15 cellular contexts compared by ENCODE assay signal in the genomic region with DNA sequence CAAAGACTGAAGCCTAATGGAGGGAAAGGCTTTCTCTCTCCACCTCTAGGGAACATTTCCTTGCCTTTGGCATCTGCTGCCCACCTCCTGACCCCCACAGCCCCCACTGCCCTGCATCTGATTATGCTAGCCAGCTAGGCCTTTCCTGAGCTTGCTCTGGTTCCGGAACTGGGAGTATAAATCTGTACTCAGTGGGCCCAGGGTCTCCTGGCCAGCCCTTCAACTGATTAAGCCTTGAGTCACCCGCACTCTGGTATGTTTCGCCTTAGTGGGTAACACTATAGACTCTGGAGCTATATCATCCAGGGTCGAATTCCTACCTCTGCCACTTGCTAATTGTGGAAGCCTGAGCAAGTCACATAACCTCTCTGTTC. TPM values are rescaled to one million over a fixed set of nuclear protein-coding genes. Genes with fewer than 3 reads are reported as not detected.
DNase-seq lines count a peak whose midpoint lies in the region; TF ChIP-seq lines count a peak whose summit lies in the region.
"Had no signal": no experiment of that assay in that cellular context is flagged by ENCODE, and none has a peak within 500 bp of the region (broad histone marks: within the 10 kb centered on the region; RNA-seq: fewer than 3 reads in every experiment).

No MANE protein-coding gene starts in this region.

- 68% methylated on average over 3 of the region's 4 CpGs for WGBS in SK-N-SH (ENCODE audit: low lambda C conversion rate)
- WGBS in iPS DF 6.9 (ENCODE audit: insufficient coverage, insufficient read length): no CpG with 5 or more reads among the region's 4 CpGs

- TF ChIP-seq RAD21 in SK-N-SH (IDR thresholded peaks at IDR 0.05; ENCODE audit: low read length): no peak

- peak overlapping the region; percentile 17; the same call in 1 of the 2 replicates for H2AFZ ChIP-seq in SK-N-SH (ENCODE audit: low read depth)

- H4K20me1 ChIP-seq in SK-N-SH (ENCODE audit: insufficient read depth): no peaks in the 10 kb centered on the region

- peak; percentile 19 for DNase-seq in H7
- no peak for DNase-seq in SK-N-SH
- DNase-seq in iPS DF 6.9 (ENCODE audit: low read depth, low spot score): no peak
- DNase-seq in retinal pigment epithelial cell (ENCODE audit: low read depth): peak; percentile 46
- DNase-seq in COLO668 (lab: John Stamatoyannopoulos, UW; ENCODE audit: unreplicated experiment): no peak
- no peak for DNase-seq in dermis blood vessel endothelial cell
- no peak for DNase-seq in G401 (ENCODE audit: low spot score)
- no peak for DNase-seq in SW 1271 (lab: John Stamatoyannopoulos, UW)
- DNase-seq: aorta; kidney; NCI-H748 treated with DMSO at 0.1 percent for 48 hours; occipital lobe; SIG-M5; stimulated activated CD4-positive, alpha-beta T cell treated with anti-CD3 and anti-CD28 coated beads, Interleukin-2, amount 100 ng/mL, for 24 hours; stimulated activated naive B cell treated with anti-CD40 and anti-IgM and Interleukin-4, amounts not matched to agents 10 μg/mL and 1 μg/mL and 100 μg/mL, for 72 hours had no signal

- no peaks in the 10 kb centered on the region for H3K9me2 ChIP-seq in SK-N-SH

- H3K4me2 ChIP-seq in SK-N-SH: 0 out of 2 replicates have a peak overlapping the region, but pooled peaks have one; percentile 22

- CTCF ChIA-PET in SK-N-SH (lab: Yijun Ruan, JAX): interaction anchor here (3.9 kb wide), 1 partner anchor 10 kb away, joined by 25 read pairs; no protein-coding TSS in a partner anchor

- H3K4me3 ChIP-seq in H7 (ENCODE audit: insufficient read depth, low read depth, low read length) (no peak overlapping the region), SK-N-SH (ENCODE audit: low read depth in 2 of 2, low read length in 1 of 2) (no peak overlapping the region), iPS DF 6.9 (ENCODE audit: low read length) (no peak overlapping the region), retinal pigment epithelial cell (ENCODE audit: low read length) (no peak overlapping the region)

- POLR2A ChIA-PET in SK-N-SH (lab: Yijun Ruan, JAX): no interaction called here

- peak overlapping the region; percentile 1; the same call in 1 of the 2 replicates for H3K9ac ChIP-seq in SK-N-SH

- H3F3A ChIP-seq in SK-N-SH (replicated peaks; ENCODE audit: insufficient read depth): peaks cover 10% of the 10 kb centered on the region

- no peaks in the 10 kb centered on the region for H3K79me2 ChIP-seq in SK-N-SH (ENCODE audit: insufficient read depth)

- H3K9me3 ChIP-seq in SK-N-SH: no peaks in the 10 kb centered on the region
- no peaks in the 10 kb centered on the region for H3K9me3 ChIP-seq in iPS DF 6.9 (ENCODE audit: control insufficient read depth, insufficient read depth, low read length)

- TF ChIP-seq CTCF in SK-N-SH (IDR thresholded peaks at IDR 0.05): no peak
- no peak for TF ChIP-seq CTCF in retinal pigment epithelial cell (conservative IDR thresholded peaks at IDR 0.05; ENCODE audit: low read depth, low read length)

- peak overlapping the region; percentile 39 to 43; a peak in 3 of 4 replicates for H3K27ac ChIP-seq in SK-N-SH (ENCODE audit: low read depth in 2 of 2, low read length in 1 of 2)
- H3K27ac ChIP-seq in iPS DF 6.9 (ENCODE audit: low read length): peak overlapping the region; percentile 96

- no peak for TF ChIP-seq EP300 in SK-N-SH (IDR thresholded peaks at IDR 0.05; ENCODE audit: borderline replicate concordance in 1 of 2, low read depth in 1 of 2, low read length in 1 of 2)

- in situ Hi-C loops in G401 (cut with HindIII; ENCODE audit: low sequenced_read_pairs): loop anchor here (5.0 kb wide), 1 partner anchor 56 kb away; no protein-coding TSS in a partner anchor

- H3K36me3 ChIP-seq in H7 (replicated peaks; ENCODE audit: control insufficient read depth, insufficient read depth, low read length): no peaks in the 10 kb centered on the region
- no peaks in the 10 kb centered on the region for H3K36me3 ChIP-seq in SK-N-SH (replicated peaks in 1 of 2; ENCODE audit: control insufficient read depth in 1 of 2, insufficient read depth in 2 of 2, low read length in 1 of 2)
- no peaks in the 10 kb centered on the region for H3K36me3 ChIP-seq in iPS DF 6.9 (ENCODE audit: control insufficient read depth, insufficient read depth, low read length)

- peaks cover 0 to 27% of the 10 kb centered on the region in 2 experiments; a peak in 2 of 4 replicates for H3K4me1 ChIP-seq in SK-N-SH (ENCODE audit: control insufficient read depth in 1 of 2, insufficient read depth in 2 of 2, low read depth in 1 of 2, low read length in 1 of 2)
- H3K4me1 ChIP-seq in iPS DF 6.9 (ENCODE audit: control insufficient read depth, insufficient read depth, low read length): peaks cover 10% of the 10 kb centered on the region

- H3K27me3 ChIP-seq in H7 (ENCODE audit: control insufficient read depth, insufficient read depth, low read length) (no peaks in the 10 kb centered on the region), SK-N-SH (ENCODE audit: insufficient read depth) (no peaks in the 10 kb centered on the region), iPS DF 6.9 (ENCODE audit: control insufficient read depth, insufficient read depth, low read length) (no peaks in the 10 kb centered on the region)

TF ChIP-seq in SK-N-SH, 30 proteins besides CTCF, POLR2A, EP300 and RAD21:
- TF ChIP-seq SMC3 (IDR thresholded peaks at IDR 0.05; ENCODE audit: low read depth, low read length) (no peak), POLR2AphosphoS5 (IDR thresholded peaks at IDR 0.05; ENCODE audit: low read depth, low read length) (no peak), GABPA (IDR thresholded peaks at IDR 0.05; ENCODE audit: low read depth) (no peak), EZH2phosphoT487 (IDR thresholded peaks at IDR 0.05; ENCODE audit: borderline replicate concordance, low read depth) (no peak), NRF1 (IDR thresholded peaks at IDR 0.05; ENCODE audit: low read depth, low read length) (no peak), FOSL2 (IDR thresholded peaks at IDR 0.05; ENCODE audit: borderline replicate concordance, low read depth) (0 out of 2 replicates have a peak, but pooled peaks have one; percentile 13)
- TF ChIP-seq, protein P1, sequence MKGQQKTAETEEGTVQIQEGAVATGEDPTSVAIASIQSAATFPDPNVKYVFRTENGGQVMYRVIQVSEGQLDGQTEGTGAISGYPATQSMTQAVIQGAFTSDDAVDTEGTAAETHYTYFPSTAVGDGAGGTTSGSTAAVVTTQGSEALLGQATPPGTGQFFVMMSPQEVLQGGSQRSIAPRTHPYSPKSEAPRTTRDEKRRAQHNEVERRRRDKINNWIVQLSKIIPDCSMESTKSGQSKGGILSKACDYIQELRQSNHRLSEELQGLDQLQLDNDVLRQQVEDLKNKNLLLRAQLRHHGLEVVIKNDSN (IDR thresholded peaks at IDR 0.05; ENCODE audit: borderline replicate concordance, low read depth): no peak
- TF ChIP-seq, protein P2, sequence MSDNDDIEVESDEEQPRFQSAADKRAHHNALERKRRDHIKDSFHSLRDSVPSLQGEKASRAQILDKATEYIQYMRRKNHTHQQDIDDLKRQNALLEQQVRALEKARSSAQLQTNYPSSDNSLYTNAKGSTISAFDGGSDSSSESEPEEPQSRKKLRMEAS (IDR thresholded peaks at IDR 0.05; ENCODE audit: low read depth): no peak
- TF ChIP-seq, protein P3, sequence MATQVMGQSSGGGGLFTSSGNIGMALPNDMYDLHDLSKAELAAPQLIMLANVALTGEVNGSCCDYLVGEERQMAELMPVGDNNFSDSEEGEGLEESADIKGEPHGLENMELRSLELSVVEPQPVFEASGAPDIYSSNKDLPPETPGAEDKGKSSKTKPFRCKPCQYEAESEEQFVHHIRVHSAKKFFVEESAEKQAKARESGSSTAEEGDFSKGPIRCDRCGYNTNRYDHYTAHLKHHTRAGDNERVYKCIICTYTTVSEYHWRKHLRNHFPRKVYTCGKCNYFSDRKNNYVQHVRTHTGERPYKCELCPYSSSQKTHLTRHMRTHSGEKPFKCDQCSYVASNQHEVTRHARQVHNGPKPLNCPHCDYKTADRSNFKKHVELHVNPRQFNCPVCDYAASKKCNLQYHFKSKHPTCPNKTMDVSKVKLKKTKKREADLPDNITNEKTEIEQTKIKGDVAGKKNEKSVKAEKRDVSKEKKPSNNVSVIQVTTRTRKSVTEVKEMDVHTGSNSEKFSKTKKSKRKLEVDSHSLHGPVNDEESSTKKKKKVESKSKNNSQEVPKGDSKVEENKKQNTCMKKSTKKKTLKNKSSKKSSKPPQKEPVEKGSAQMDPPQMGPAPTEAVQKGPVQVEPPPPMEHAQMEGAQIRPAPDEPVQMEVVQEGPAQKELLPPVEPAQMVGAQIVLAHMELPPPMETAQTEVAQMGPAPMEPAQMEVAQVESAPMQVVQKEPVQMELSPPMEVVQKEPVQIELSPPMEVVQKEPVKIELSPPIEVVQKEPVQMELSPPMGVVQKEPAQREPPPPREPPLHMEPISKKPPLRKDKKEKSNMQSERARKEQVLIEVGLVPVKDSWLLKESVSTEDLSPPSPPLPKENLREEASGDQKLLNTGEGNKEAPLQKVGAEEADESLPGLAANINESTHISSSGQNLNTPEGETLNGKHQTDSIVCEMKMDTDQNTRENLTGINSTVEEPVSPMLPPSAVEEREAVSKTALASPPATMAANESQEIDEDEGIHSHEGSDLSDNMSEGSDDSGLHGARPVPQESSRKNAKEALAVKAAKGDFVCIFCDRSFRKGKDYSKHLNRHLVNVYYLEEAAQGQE (IDR thresholded peaks at IDR 0.05; ENCODE audit: low read depth, low read length): no peak

RNA-seq across cellular contexts. Expression of a gene that starts 45.6 kb away (rescaled TPM):
- total RNA-seq in H7 (2014; rRNA removed; shearing (Covaris generic)): 0.22 and 0.31 TPM in 2 replicates
- polyA plus RNA-seq in SK-N-SH (2012; rRNA removed): 0.05 TPM in 2 replicates
- 0.05 and 0.10 TPM in 2 replicates for polyA plus RNA-seq in SK-N-SH (2012; cell fraction: cytosol; rRNA removed)
- 0.05 and 0.13 TPM in 2 replicates for polyA plus RNA-seq in SK-N-SH (2012; cell fraction: nucleus; rRNA removed)
- total RNA-seq in dermis blood vessel endothelial cell: under 0.01 TPM in 1 of 2 replicates, not detected in the other
- total RNA-seq in G401 (2014; rRNA removed; shearing (Covaris generic)): not detected in 2 replicates

Comparison
In these comparisons a context has a peak if more than half of its experiments do, and no peak if none do; other contexts are left out.
1. DNase-seq: peak in H7 (single experiment) and retinal pigment epithelial cell (single experiment); none in SK-N-SH (single experiment), iPS DF 6.9 (single experiment), COLO668 (single experiment), dermis blood vessel endothelial cell (single experiment), G401 (single experiment) and SW 1271 (0 of 2).